ENCODE assay signal across 9 cellular contexts in genomic region chr7:2165610-2166594, GRCh38.
DNase-seq lines count a peak whose midpoint lies in the region; ATAC-seq and TF ChIP-seq lines count a peak whose summit lies in the region.
"Had no signal": no experiment of that assay in that cellular context is flagged by ENCODE, and none has a peak within 500 bp of the region (broad histone marks: within the 10 kb centered on the region; RNA-seq: fewer than 3 reads in every experiment).

No MANE protein-coding gene starts in this region.

- ATAC-seq in GM21390 (IDR thresholded peaks at IDR 0.05; ENCODE audit: unreplicated experiment) (peak; percentile 89), HG03354 (IDR thresholded peaks at IDR 0.05; ENCODE audit: poor library complexity, severe bottlenecking, unreplicated experiment) (peak; percentile 96), left ventricle myocardium superior (peak; percentile 51), GM23338 (no peak)

- H3K4me3 ChIP-seq in GM23338, result no peak overlapping the region

- H3K27ac ChIP-seq in GM23338 (ENCODE audit: low read depth), result no peak overlapping the region

- peaks cover 4% of the 10 kb centered on the region; the same call in 1 of the 2 replicates for H3K4me1 ChIP-seq in GM23338 (ENCODE audit: insufficient read depth)

- H3K4me2 ChIP-seq in GM23338, result no peak overlapping the region

- in situ Hi-C loops in GM13976 (cut with MboI; ENCODE audit: low sequenced_read_pairs, unreplicated experiment), result no loop called here

- H3K79me2 ChIP-seq in GM23338 (replicated peaks; ENCODE audit: insufficient read depth), result no peaks in the 10 kb centered on the region

- intact Hi-C loops in left ventricle myocardium superior (cut with micrococcal nuclease), result no loop called here

- H3K9me3 Mint-ChIP-seq in GM23338, result peaks cover 2% of the 10 kb centered on the region; the same call in 1 of the 3 replicates

- no peaks in the 10 kb centered on the region for H3K27me3 ChIP-seq in GM23338 (ENCODE audit: insufficient read depth)

- H3K4me1 Mint-ChIP-seq in GM23338, result peaks cover 29% of the 10 kb centered on the region

- H4K20me1 ChIP-seq in GM23338 (replicated peaks; ENCODE audit: insufficient read depth), result no peaks in the 10 kb centered on the region

- no peaks in the 10 kb centered on the region for H3F3A ChIP-seq in GM23338 (replicated peaks; ENCODE audit: low read depth)

- H3K27me3 Mint-ChIP-seq in GM23338 (ENCODE audit: insufficient read depth, low read depth, poor library complexity), result peaks cover 4% of the 10 kb centered on the region

- no peaks in the 10 kb centered on the region for H3K9me2 ChIP-seq in GM23338 (ENCODE audit: insufficient read depth)

- no peak for TF ChIP-seq CTCF in GM13976 (IDR thresholded peaks at IDR 0.05; ENCODE audit: borderline replicate concordance, control extremely low read depth, extremely low read depth, insufficient read depth, missing control alignments)
- TF ChIP-seq CTCF in GM23338 (conservative IDR thresholded peaks at IDR 0.05; ENCODE audit: low read depth in 2 of 2), result no peak

- peaks cover 19% of the 10 kb centered on the region for H3K36me3 Mint-ChIP-seq in GM23338 (ENCODE audit: low read depth)

- H2AFZ ChIP-seq in GM23338, result no peak overlapping the region

- H3K36me3 ChIP-seq in GM23338 (ENCODE audit: insufficient read depth), result no peaks in the 10 kb centered on the region

- no peak overlapping the region for H3K4me3 Mint-ChIP-seq in GM23338

- H3K27ac Mint-ChIP-seq in GM23338, result no peak overlapping the region

- DNase-seq in GM13976 (ENCODE audit: low spot score) (peak; percentile 89), left ventricle myocardium superior (peak; percentile 42), HUDEP-2 (lab: John Stamatoyannopoulos, UW; ENCODE audit: unreplicated experiment in 76 of 76) (no peak), GM23338 (ENCODE audit: low spot score) (no peak)
- no peak for DNase-seq in central memory CD4-positive, alpha-beta T cell
- no peak for DNase-seq in activated CD4-positive, alpha-beta T cell treated with anti-CD3 and anti-CD28 coated beads, Interleukin-2, amount 50 U/mL, for 1 hour
- DNase-seq: DMS153 had no signal

TF ChIP-seq in GM23338, 12 proteins besides CTCF, POLR2A, EP300 and RAD21:
- TF ChIP-seq ETS1 (IDR thresholded peaks at IDR 0.05), result no peak
- TF ChIP-seq EZH2 (IDR thresholded peaks at IDR 0.05; ENCODE audit: low read depth, unreplicated experiment), result no peak

Comparison
In these comparisons a context has a peak if more than half of its experiments do, and no peak if none do; other contexts are left out.
1. DNase-seq: peak in GM13976 (single experiment) and left ventricle myocardium superior (single experiment); none in central memory CD4-positive, alpha-beta T cell (single experiment), HUDEP-2 (0 of 76), GM23338 (single experiment) and activated CD4-positive, alpha-beta T cell treated with anti-CD3 and anti-CD28 coated beads, Interleukin-2, amount 50 U/mL, for 1 hour (single experiment).